Comparison of ENCODE assay signal across 1 cellular context in genomic region chr15:63186065-63186464, GRCh38.
TF ChIP-seq lines count a peak whose summit lies in the region.

No MANE protein-coding gene starts in this region.

TF ChIP-seq in K562, 482 proteins besides CTCF, POLR2A, EP300 and RAD21:
- TF ChIP-seq CEBPB (tag; IDR thresholded peaks at IDR 0.05), result peak; percentile 29
- no peak for TF ChIP-seq RERE (CRISPR knock-in tag; IDR thresholded peaks at IDR 0.05; ENCODE audit: borderline replicate concordance)
